ENCODE assay signal across 30 cellular contexts in genomic region chr9:126338945-126339344, GRCh38. TPM values are rescaled to one million over a fixed set of nuclear protein-coding genes. Genes with fewer than 3 reads are reported as not detected.
A peak's percentile ranks its signal among the peaks of the same experiment; 100 is the strongest.
DNase-seq lines count a peak whose midpoint lies in the region; ATAC-seq and TF ChIP-seq lines count a peak whose summit lies in the region.
"Had no signal": no experiment of that assay in that cellular context is flagged by ENCODE, and none has a peak within 500 bp of the region (broad histone marks: within the 10 kb centered on the region; RNA-seq: fewer than 3 reads in every experiment).

No MANE protein-coding gene starts in this region.

- POLR2A ChIA-PET in activated CD8-positive, alpha-beta T cell treated with anti-CD3 and anti-CD28 coated beads, Interleukin-2, amount 10 ng/mL, durations not matched to agents 7 days and 5 days (lab: Charles Lee): no interaction called here
- POLR2A ChIA-PET in activated CD8-positive, alpha-beta T cell treated with anti-CD3 and anti-CD28 coated beads for 36 hours (lab: Charles Lee): no interaction called here

- peak overlapping the region; percentile 10 for H3K27ac Mint-ChIP-seq in activated CD8-positive, alpha-beta T cell treated with anti-CD3 and anti-CD28 coated beads, Interleukin-2, amount 10 ng/mL, durations not matched to agents 7 days and 5 days
- no peak overlapping the region for H3K27ac Mint-ChIP-seq in activated CD8-positive, alpha-beta T cell treated with anti-CD3 and anti-CD28 coated beads for 36 hours
- H3K27ac Mint-ChIP-seq in HFFc6: no peak overlapping the region
- H3K27ac Mint-ChIP-seq: activated CD4-positive, alpha-beta memory T cell treated with anti-CD3 and anti-CD28 coated beads for 36 hours; activated naive CD8-positive, alpha-beta T cell; stimulated activated memory B cell treated with anti-CD40 and anti-IgM and Interleukin-4, amounts not matched to agents 10 μg/mL and 1 μg/mL and 100 μg/mL, for 72 hours; T-helper 1 cell treated with Interleukin-12 subunit alpha and Interleukin-12 subunit beta and Interleukin-4 antibody, amounts not matched to agents 30 μg/mL and 1 μg/mL, for 36 hours had no signal

- H3K27me3 ChIP-seq in tibial nerve: no peaks in the 10 kb centered on the region
- H3K27me3 ChIP-seq: ascending aorta, suprapubic skin had no signal

- no peaks in the 10 kb centered on the region for H3K9me3 Mint-ChIP-seq in activated CD8-positive, alpha-beta T cell treated with anti-CD3 and anti-CD28 coated beads, Interleukin-2, amount 10 ng/mL, durations not matched to agents 7 days and 5 days (ENCODE audit: insufficient read depth)
- H3K9me3 Mint-ChIP-seq in activated CD8-positive, alpha-beta T cell treated with anti-CD3 and anti-CD28 coated beads for 36 hours: no peaks in the 10 kb centered on the region
- H3K9me3 Mint-ChIP-seq in HFFc6: no peaks in the 10 kb centered on the region
- H3K9me3 Mint-ChIP-seq: activated CD4-positive, alpha-beta memory T cell treated with anti-CD3 and anti-CD28 coated beads for 36 hours; CD8-positive, alpha-beta memory T cell; nephron; stimulated activated memory B cell treated with anti-CD40 and anti-IgM and Interleukin-4, amounts not matched to agents 10 μg/mL and 1 μg/mL and 100 μg/mL, for 72 hours; T-helper 1 cell treated with Interleukin-12 subunit alpha and Interleukin-12 subunit beta and Interleukin-4 antibody, amounts not matched to agents 30 μg/mL and 1 μg/mL, for 36 hours had no signal

- CTCF ChIA-PET in activated CD8-positive, alpha-beta T cell treated with anti-CD3 and anti-CD28 coated beads, Interleukin-2, amount 10 ng/mL, durations not matched to agents 7 days and 5 days (lab: Charles Lee): interaction anchor here (0.7 to 1.5 kb wide), 2 partner anchors 11 to 153 kb away, joined by 3 to 5 read pairs; no protein-coding TSS in a partner anchor
- CTCF ChIA-PET in activated CD8-positive, alpha-beta T cell treated with anti-CD3 and anti-CD28 coated beads for 36 hours (lab: Charles Lee): interaction anchor here (1.2 kb wide), 1 partner anchor 219 kb away, joined by 3 read pairs; no protein-coding TSS in a partner anchor

- H3K36me3 Mint-ChIP-seq in activated CD8-positive, alpha-beta T cell treated with anti-CD3 and anti-CD28 coated beads, Interleukin-2, amount 10 ng/mL, durations not matched to agents 7 days and 5 days (ENCODE audit: low read depth): peaks cover 10% of the 10 kb centered on the region
- H3K36me3 Mint-ChIP-seq in activated CD8-positive, alpha-beta T cell treated with anti-CD3 and anti-CD28 coated beads for 36 hours (ENCODE audit: low read depth): peaks cover 8% of the 10 kb centered on the region
- peaks cover 7% of the 10 kb centered on the region; the same call in 1 of the 2 replicates for H3K36me3 Mint-ChIP-seq in HFFc6 (ENCODE audit: low read depth)
- H3K36me3 Mint-ChIP-seq: activated CD4-positive, alpha-beta memory T cell treated with anti-CD3 and anti-CD28 coated beads for 36 hours had no signal

- H3K4me1 Mint-ChIP-seq in activated CD8-positive, alpha-beta T cell treated with anti-CD3 and anti-CD28 coated beads, Interleukin-2, amount 10 ng/mL, durations not matched to agents 7 days and 5 days (ENCODE audit: low read depth): peaks cover 13% of the 10 kb centered on the region
- H3K4me1 Mint-ChIP-seq in activated CD8-positive, alpha-beta T cell treated with anti-CD3 and anti-CD28 coated beads for 36 hours (ENCODE audit: low read depth): peaks cover 6% of the 10 kb centered on the region
- no peaks in the 10 kb centered on the region for H3K4me1 Mint-ChIP-seq in HFFc6 (ENCODE audit: low read depth)
- H3K4me1 Mint-ChIP-seq: stimulated activated memory B cell treated with anti-CD40 and anti-IgM and Interleukin-4, amounts not matched to agents 10 μg/mL and 1 μg/mL and 100 μg/mL, for 72 hours had no signal

- H3K4me3 Mint-ChIP-seq in activated CD8-positive, alpha-beta T cell treated with anti-CD3 and anti-CD28 coated beads, Interleukin-2, amount 10 ng/mL, durations not matched to agents 7 days and 5 days: no peak overlapping the region
- H3K4me3 Mint-ChIP-seq in activated CD8-positive, alpha-beta T cell treated with anti-CD3 and anti-CD28 coated beads for 36 hours: no peak overlapping the region
- no peak overlapping the region for H3K4me3 Mint-ChIP-seq in HFFc6
- H3K4me3 Mint-ChIP-seq: activated CD4-positive, alpha-beta memory T cell treated with anti-CD3 and anti-CD28 coated beads for 36 hours; activated naive CD8-positive, alpha-beta T cell; CD8-positive, alpha-beta memory T cell; nephron; stimulated activated memory B cell treated with anti-CD40 and anti-IgM and Interleukin-4, amounts not matched to agents 10 μg/mL and 1 μg/mL and 100 μg/mL, for 72 hours; T-helper 1 cell treated with Interleukin-12 subunit alpha and Interleukin-12 subunit beta and Interleukin-4 antibody, amounts not matched to agents 30 μg/mL and 1 μg/mL, for 36 hours had no signal

- H3K27me3 Mint-ChIP-seq in activated CD8-positive, alpha-beta T cell treated with anti-CD3 and anti-CD28 coated beads, Interleukin-2, amount 10 ng/mL, durations not matched to agents 7 days and 5 days (ENCODE audit: low read depth): no peaks in the 10 kb centered on the region
- H3K27me3 Mint-ChIP-seq in activated CD8-positive, alpha-beta T cell treated with anti-CD3 and anti-CD28 coated beads for 36 hours: no peaks in the 10 kb centered on the region
- peaks cover 6% of the 10 kb centered on the region for H3K27me3 Mint-ChIP-seq in HFFc6 (ENCODE audit: insufficient read depth)
- H3K27me3 Mint-ChIP-seq: activated CD4-positive, alpha-beta memory T cell treated with anti-CD3 and anti-CD28 coated beads for 36 hours; activated naive CD8-positive, alpha-beta T cell; CD8-positive, alpha-beta memory T cell; stimulated activated memory B cell treated with anti-CD40 and anti-IgM and Interleukin-4, amounts not matched to agents 10 μg/mL and 1 μg/mL and 100 μg/mL, for 72 hours had no signal

- no peak for TF ChIP-seq POLR2A in tibial nerve (IDR thresholded peaks at IDR 0.05)

- H3K4me3 ChIP-seq in tibial nerve: no peak overlapping the region
- H3K4me3 ChIP-seq: ascending aorta, lung, SK-N-MC, suprapubic skin had no signal

- WGBS in tibial nerve, 2 donors: 25 to 34% methylated on average over 3 of the region's 3 CpGs

- TF ChIP-seq CTCF in activated CD8-positive, alpha-beta T cell treated with anti-CD3 and anti-CD28 coated beads for 36 hours (IDR thresholded peaks at IDR 0.05): no peak
- TF ChIP-seq CTCF in tibial nerve (IDR thresholded peaks at IDR 0.05) (no peak), HFFc6 (IDR thresholded peaks at IDR 0.05) (no peak)

- no peak for DNase-seq in activated CD8-positive, alpha-beta T cell treated with anti-CD3 and anti-CD28 coated beads, Interleukin-2, amount 10 ng/mL, durations not matched to agents 7 days and 5 days
- no peak for DNase-seq in activated CD8-positive, alpha-beta T cell treated with anti-CD3 and anti-CD28 coated beads for 36 hours
- DNase-seq in medulla oblongata (ENCODE audit: extremely low spot score) (peak; percentile 67), tibial nerve (ENCODE audit: low spot score in 2 of 2) (no peak), HFFc6 (no peak), NCI-H69 (lab: John Stamatoyannopoulos, UW) (no peak)
- DNase-seq: activated CD4-positive, alpha-beta memory T cell treated with anti-CD3 and anti-CD28 coated beads for 36 hours; activated T-cell treated with anti-CD3 and anti-CD28 coated beads for 4 hours; CD8-positive, alpha-beta memory T cell; central memory CD4-positive, alpha-beta T cell; DMS 273 treated with DMSO at 0.1 percent for 48 hours; KBM-7; MM.1S; NCI-H2081; NCI-H446; OCI-M1; stimulated activated CD4-positive, alpha-beta T cell treated with anti-CD3 and anti-CD28 coated beads, Interleukin-4, amount 100 ng/mL, for 24 hours had no signal

- peak overlapping the region; percentile 92 for H3K27ac ChIP-seq in cingulate gyrus (ENCODE audit: low read depth, low read length)
- peak overlapping the region; percentile 47 to 87 (median 70) for H3K27ac ChIP-seq in tibial nerve
- H3K27ac ChIP-seq: ascending aorta, epithelial cell of prostate, SK-N-MC, suprapubic skin had no signal

- peaks cover 0 to 21% (median 0%) of the 10 kb centered on the region in 3 donors for H3K36me3 ChIP-seq in tibial nerve

- TF ChIP-seq EP300 in tibial nerve (IDR thresholded peaks at IDR 0.05): no peak

- no peak for ATAC-seq in activated CD8-positive, alpha-beta T cell treated with anti-CD3 and anti-CD28 coated beads, Interleukin-2, amount 10 ng/mL, durations not matched to agents 7 days and 5 days
- ATAC-seq in activated CD8-positive, alpha-beta T cell treated with anti-CD3 and anti-CD28 coated beads for 36 hours: no peak
- no peak for ATAC-seq in HG02981 (IDR thresholded peaks at IDR 0.05; ENCODE audit: unreplicated experiment)
- ATAC-seq: sciatic nerve; stimulated activated memory B cell treated with anti-CD40 and anti-IgM and Interleukin-4, amounts not matched to agents 10 μg/mL and 1 μg/mL and 100 μg/mL, for 72 hours had no signal

- peaks cover 0 to 88% (median 30%) of the 10 kb centered on the region in 4 donors for H3K4me1 ChIP-seq in tibial nerve

- intact Hi-C loops in activated CD8-positive, alpha-beta T cell treated with anti-CD3 and anti-CD28 coated beads for 36 hours (cut with micrococcal nuclease): no loop called here

- H3K9me3 ChIP-seq in tibial nerve: no peaks in the 10 kb centered on the region
- H3K9me3 ChIP-seq: ascending aorta, suprapubic skin had no signal

RNA-seq across cellular contexts. Expression of gene MVB12B, which starts 12.3 kb away (rescaled TPM):
- 10 to 100 TPM; 17.4 to 19.9 TPM for total RNA-seq in activated CD8-positive, alpha-beta T cell treated with anti-CD3 and anti-CD28 coated beads, Interleukin-2, amount 10 ng/mL, durations not matched to agents 7 days and 5 days
- total RNA-seq in activated CD8-positive, alpha-beta T cell treated with anti-CD3 and anti-CD28 coated beads for 36 hours: 1 to 10 TPM; 6.4 to 6.6 TPM
- 10 to 100 TPM; 27.2 to 36.9 (median 33.2) TPM for total RNA-seq in tibial nerve
- total RNA-seq in HFFc6 (2021; fragmentation: NEBNext Ultra II Directional; extraction: Animal tissue kit (Norgen Biotek cat#: 25700)): 1 to 10 TPM; 4.4 to 8.3 (median 6.7) TPM
- total RNA-seq: HT-29 had no signal
